ENCODE assay signal across 21 cellular contexts in genomic region chr6:56682580-56682979, GRCh38.
"Had no signal": no experiment of that assay in that cellular context is flagged by ENCODE, and none has a peak within 500 bp of the region (broad histone marks: within the 10 kb centered on the region; RNA-seq: fewer than 3 reads in every experiment).

No MANE protein-coding gene starts in this region.

- H3K4me1 ChIP-seq: prostate gland had no signal

- H3K9me3 ChIP-seq: gastroesophageal sphincter, prostate gland, sigmoid colon, tibial nerve, vagina had no signal

- H3K4me3 ChIP-seq: gastroesophageal sphincter, prostate gland, sigmoid colon, tibial nerve, vagina had no signal

- H3K27me3 ChIP-seq: brain microvascular endothelial cell, gastroesophageal sphincter, sigmoid colon, tibial nerve, vagina had no signal

- H3K27ac ChIP-seq: brain microvascular endothelial cell, prostate gland, vagina had no signal

- H3K36me3 ChIP-seq: brain microvascular endothelial cell, gastroesophageal sphincter, prostate gland, sigmoid colon, tibial nerve, vagina had no signal

- DNase-seq: activated naive CD4-positive, alpha-beta T cell; activated naive CD8-positive, alpha-beta T cell treated with anti-CD3 and anti-CD28 coated beads, Interleukin-2, amount 10 ng/mL, durations not matched to agents 7 days and 5 days; activated T-cell treated with anti-CD3 and anti-CD28 coated beads for 4 hours; brain microvascular endothelial cell; cerebellar nuclear complex; effector memory CD8-positive, alpha-beta T cell; mesenchymal stem cell; nephron progenitor cell; occipital lobe; sigmoid colon; stimulated activated CD4-positive, alpha-beta T cell treated with anti-CD3 and anti-CD28 coated beads, Interleukin-12 subunit alpha, Interleukin-12 subunit beta, amount 100 ng/mL, for 4 hours; stimulated activated CD4-positive, alpha-beta T cell treated with anti-CD3 and anti-CD28 coated beads, Interleukin-2, amount 100 ng/mL, for 24 hours; T-helper 1 cell; T1000 had no signal

- ATAC-seq: activated CD4-positive, CD25-positive, alpha-beta regulatory T cell treated with anti-CD3 and anti-CD28 coated beads, Interleukin-2, amount 50 U/mL, for 24 hours; effector memory CD8-positive, alpha-beta T cell; gastroesophageal sphincter; left lobe of liver; stimulated activated effector memory CD8-positive, alpha-beta T cell treated with anti-CD3 and anti-CD28 coated beads, Interleukin-12 subunit alpha, Interleukin-12 subunit beta, amount 100 ng/mL, for 72 hours had no signal
